In the genomic region with DNA sequence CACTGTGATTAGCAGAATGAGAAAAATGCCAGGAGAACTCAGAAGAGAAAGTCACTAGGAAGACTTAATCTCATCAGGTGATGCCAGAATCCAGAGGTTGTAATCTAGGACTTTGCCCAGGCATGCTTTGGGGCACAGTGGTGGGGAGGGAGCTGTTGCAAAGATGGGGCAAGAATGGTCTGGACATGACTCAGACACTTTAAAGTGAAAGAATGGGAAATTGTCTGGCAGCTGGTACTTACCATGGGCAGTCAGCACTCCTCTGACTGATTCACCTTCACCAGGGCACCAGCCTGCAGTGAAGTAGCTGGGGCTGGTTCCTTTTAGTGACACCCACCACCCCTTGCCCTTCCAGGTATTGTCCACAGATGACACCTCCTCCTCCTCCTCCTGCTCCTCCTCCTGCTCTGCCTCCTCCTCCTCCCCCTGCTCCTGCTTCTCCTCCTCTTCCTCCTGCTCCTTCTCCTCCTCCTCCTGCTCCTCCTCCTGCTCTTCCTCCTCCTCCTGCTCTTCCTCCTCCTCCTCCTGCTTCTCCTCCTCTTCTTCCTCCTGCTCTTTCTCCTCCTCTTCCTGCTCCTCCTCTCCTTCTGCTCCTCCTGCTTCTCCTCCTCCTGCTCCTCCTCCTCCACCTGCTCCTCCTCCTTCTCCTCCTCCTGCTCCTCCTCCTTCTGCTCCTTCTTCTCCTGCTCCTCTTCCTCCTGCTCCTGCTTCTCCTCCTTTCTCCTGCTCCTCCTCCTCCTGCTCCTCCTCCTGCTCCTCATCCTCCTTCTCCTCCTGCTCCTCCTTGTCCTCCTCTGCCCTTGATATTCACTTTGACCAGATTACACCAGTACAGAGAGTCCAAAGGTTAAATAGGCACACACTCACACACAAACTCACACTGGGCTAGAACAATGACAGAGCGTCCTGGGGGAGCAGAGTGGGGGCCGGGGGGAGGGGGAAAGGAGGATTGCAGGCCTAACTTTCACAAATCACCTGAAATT, we compare ENCODE assay signal across 1 cellular context.
TF ChIP-seq lines count a peak whose summit lies in the region.

Gene CHD9NB (minus strand): TSS at position 379 of the 983 bp plus-strand sequence. CDS start 8,739 bp downstream, outside the sequence.

TF ChIP-seq in HepG2, 621 proteins besides CTCF, POLR2A, EP300 and RAD21 (continued from another document and continues in another):
- TF ChIP-seq, protein P1, sequence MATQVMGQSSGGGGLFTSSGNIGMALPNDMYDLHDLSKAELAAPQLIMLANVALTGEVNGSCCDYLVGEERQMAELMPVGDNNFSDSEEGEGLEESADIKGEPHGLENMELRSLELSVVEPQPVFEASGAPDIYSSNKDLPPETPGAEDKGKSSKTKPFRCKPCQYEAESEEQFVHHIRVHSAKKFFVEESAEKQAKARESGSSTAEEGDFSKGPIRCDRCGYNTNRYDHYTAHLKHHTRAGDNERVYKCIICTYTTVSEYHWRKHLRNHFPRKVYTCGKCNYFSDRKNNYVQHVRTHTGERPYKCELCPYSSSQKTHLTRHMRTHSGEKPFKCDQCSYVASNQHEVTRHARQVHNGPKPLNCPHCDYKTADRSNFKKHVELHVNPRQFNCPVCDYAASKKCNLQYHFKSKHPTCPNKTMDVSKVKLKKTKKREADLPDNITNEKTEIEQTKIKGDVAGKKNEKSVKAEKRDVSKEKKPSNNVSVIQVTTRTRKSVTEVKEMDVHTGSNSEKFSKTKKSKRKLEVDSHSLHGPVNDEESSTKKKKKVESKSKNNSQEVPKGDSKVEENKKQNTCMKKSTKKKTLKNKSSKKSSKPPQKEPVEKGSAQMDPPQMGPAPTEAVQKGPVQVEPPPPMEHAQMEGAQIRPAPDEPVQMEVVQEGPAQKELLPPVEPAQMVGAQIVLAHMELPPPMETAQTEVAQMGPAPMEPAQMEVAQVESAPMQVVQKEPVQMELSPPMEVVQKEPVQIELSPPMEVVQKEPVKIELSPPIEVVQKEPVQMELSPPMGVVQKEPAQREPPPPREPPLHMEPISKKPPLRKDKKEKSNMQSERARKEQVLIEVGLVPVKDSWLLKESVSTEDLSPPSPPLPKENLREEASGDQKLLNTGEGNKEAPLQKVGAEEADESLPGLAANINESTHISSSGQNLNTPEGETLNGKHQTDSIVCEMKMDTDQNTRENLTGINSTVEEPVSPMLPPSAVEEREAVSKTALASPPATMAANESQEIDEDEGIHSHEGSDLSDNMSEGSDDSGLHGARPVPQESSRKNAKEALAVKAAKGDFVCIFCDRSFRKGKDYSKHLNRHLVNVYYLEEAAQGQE (IDR thresholded peaks at IDR 0.05; ENCODE audit: borderline replicate concordance in 1 of 2, low read depth in 1 of 2, low read length in 2 of 2) = no peak
- TF ChIP-seq HNRNPLL (IDR thresholded peaks at IDR 0.05; ENCODE audit: low read depth, low read length, poor library complexity, severe bottlenecking) = no peak
- no peak for TF ChIP-seq MXD4 (CRISPR knock-in tag; IDR thresholded peaks at IDR 0.05)
- no peak for TF ChIP-seq CBFB (CRISPR knock-in tag; IDR thresholded peaks at IDR 0.05)
- no peak for TF ChIP-seq ARID2 (CRISPR knock-in tag; IDR thresholded peaks at IDR 0.05; ENCODE audit: borderline replicate concordance)
- TF ChIP-seq SIN3B (IDR thresholded peaks at IDR 0.05; ENCODE audit: low read length) = no peak
- TF ChIP-seq WIZ (CRISPR knock-in tag; IDR thresholded peaks at IDR 0.05) = no peak; the same call in 1 of the 2 replicates
- TF ChIP-seq SP140L (CRISPR knock-in tag; IDR thresholded peaks at IDR 0.05; ENCODE audit: borderline replicate concordance) = no peak
- TF ChIP-seq, protein P2, sequence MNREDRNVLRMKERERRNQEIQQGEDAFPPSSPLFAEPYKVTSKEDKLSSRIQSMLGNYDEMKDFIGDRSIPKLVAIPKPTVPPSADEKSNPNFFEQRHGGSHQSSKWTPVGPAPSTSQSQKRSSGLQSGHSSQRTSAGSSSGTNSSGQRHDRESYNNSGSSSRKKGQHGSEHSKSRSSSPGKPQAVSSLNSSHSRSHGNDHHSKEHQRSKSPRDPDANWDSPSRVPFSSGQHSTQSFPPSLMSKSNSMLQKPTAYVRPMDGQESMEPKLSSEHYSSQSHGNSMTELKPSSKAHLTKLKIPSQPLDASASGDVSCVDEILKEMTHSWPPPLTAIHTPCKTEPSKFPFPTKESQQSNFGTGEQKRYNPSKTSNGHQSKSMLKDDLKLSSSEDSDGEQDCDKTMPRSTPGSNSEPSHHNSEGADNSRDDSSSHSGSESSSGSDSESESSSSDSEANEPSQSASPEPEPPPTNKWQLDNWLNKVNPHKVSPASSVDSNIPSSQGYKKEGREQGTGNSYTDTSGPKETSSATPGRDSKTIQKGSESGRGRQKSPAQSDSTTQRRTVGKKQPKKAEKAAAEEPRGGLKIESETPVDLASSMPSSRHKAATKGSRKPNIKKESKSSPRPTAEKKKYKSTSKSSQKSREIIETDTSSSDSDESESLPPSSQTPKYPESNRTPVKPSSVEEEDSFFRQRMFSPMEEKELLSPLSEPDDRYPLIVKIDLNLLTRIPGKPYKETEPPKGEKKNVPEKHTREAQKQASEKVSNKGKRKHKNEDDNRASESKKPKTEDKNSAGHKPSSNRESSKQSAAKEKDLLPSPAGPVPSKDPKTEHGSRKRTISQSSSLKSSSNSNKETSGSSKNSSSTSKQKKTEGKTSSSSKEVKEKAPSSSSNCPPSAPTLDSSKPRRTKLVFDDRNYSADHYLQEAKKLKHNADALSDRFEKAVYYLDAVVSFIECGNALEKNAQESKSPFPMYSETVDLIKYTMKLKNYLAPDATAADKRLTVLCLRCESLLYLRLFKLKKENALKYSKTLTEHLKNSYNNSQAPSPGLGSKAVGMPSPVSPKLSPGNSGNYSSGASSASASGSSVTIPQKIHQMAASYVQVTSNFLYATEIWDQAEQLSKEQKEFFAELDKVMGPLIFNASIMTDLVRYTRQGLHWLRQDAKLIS (CRISPR knock-in tag; IDR thresholded peaks at IDR 0.05) = no peak
- TF ChIP-seq, protein P3, sequence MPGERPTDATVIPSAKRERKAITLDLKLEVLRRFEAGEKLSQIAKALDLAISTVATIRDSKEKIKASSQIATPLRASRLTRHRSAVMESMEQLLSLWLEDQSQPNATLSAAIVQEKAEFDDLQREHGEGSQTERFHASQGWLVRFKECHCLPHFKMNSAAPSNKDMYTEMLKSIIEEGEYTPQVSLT (CRISPR knock-in tag; IDR thresholded peaks at IDR 0.05; ENCODE audit: borderline replicate concordance, low read depth) = no peak
- no peak for TF ChIP-seq ADNP (CRISPR knock-in tag; IDR thresholded peaks at IDR 0.05)
- no peak for TF ChIP-seq ZNF629 (CRISPR knock-in tag; conservative IDR thresholded peaks at IDR 0.05)
- no peak for TF ChIP-seq ZNF766 (CRISPR knock-in tag; IDR thresholded peaks at IDR 0.05; ENCODE audit: borderline replicate concordance)
- no peak for TF ChIP-seq ZNF670 (CRISPR knock-in tag; IDR thresholded peaks at IDR 0.05; ENCODE audit: borderline replicate concordance)
- TF ChIP-seq, protein P4, sequence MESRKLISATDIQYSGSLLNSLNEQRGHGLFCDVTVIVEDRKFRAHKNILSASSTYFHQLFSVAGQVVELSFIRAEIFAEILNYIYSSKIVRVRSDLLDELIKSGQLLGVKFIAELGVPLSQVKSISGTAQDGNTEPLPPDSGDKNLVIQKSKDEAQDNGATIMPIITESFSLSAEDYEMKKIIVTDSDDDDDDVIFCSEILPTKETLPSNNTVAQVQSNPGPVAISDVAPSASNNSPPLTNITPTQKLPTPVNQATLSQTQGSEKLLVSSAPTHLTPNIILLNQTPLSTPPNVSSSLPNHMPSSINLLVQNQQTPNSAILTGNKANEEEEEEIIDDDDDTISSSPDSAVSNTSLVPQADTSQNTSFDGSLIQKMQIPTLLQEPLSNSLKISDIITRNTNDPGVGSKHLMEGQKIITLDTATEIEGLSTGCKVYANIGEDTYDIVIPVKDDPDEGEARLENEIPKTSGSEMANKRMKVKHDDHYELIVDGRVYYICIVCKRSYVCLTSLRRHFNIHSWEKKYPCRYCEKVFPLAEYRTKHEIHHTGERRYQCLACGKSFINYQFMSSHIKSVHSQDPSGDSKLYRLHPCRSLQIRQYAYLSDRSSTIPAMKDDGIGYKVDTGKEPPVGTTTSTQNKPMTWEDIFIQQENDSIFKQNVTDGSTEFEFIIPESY (CRISPR knock-in tag; IDR thresholded peaks at IDR 0.05) = no peak
- TF ChIP-seq HNRNPL (IDR thresholded peaks at IDR 0.05; ENCODE audit: low read depth, low read length) = peak; percentile 58; the same call in 1 of the 2 replicates
- peak; percentile 66; the same call in 1 of the 2 replicates for TF ChIP-seq ZNF646 (CRISPR knock-in tag; IDR thresholded peaks at IDR 0.05)
- no peak for TF ChIP-seq ZNF703 (CRISPR knock-in tag; IDR thresholded peaks at IDR 0.05; ENCODE audit: borderline replicate concordance)
- TF ChIP-seq HOXA9 (CRISPR knock-in tag; IDR thresholded peaks at IDR 0.05; ENCODE audit: borderline replicate concordance) = 0 out of 2 replicates have a peak, but pooled peaks have one; percentile 49
- TF ChIP-seq POGZ (CRISPR knock-in tag; IDR thresholded peaks at IDR 0.05) = no peak
- TF ChIP-seq, protein P5, sequence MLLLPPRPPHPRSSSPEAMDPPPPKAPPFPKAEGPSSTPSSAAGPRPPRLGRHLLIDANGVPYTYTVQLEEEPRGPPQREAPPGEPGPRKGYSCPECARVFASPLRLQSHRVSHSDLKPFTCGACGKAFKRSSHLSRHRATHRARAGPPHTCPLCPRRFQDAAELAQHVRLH (CRISPR knock-in tag; IDR thresholded peaks at IDR 0.05; ENCODE audit: borderline replicate concordance, low read depth) = no peak
- TF ChIP-seq TP53 (CRISPR knock-in tag; conservative IDR thresholded peaks at IDR 0.05) = peak; percentile 94
- TF ChIP-seq ZNF180 (CRISPR knock-in tag; IDR thresholded peaks at IDR 0.05; ENCODE audit: borderline replicate concordance, low read depth) = no peak
- no peak for TF ChIP-seq ZBTB20 (CRISPR knock-in tag; IDR thresholded peaks at IDR 0.05; ENCODE audit: borderline replicate concordance, low read depth)
- peak; percentile 79 for TF ChIP-seq HNF4G (IDR thresholded peaks at IDR 0.05; ENCODE audit: borderline replicate concordance, low read depth, low read length)
- TF ChIP-seq HNF4G (CRISPR knock-in tag; IDR thresholded peaks at IDR 0.05; ENCODE audit: borderline replicate concordance, low read depth) = no peak
- no peak for TF ChIP-seq SP1 (IDR thresholded peaks at IDR 0.05)
- peak; percentile 18; the same call in 1 of the 2 replicates for TF ChIP-seq SP1 (CRISPR knock-in tag; IDR thresholded peaks at IDR 0.05)
- TF ChIP-seq, protein P6, sequence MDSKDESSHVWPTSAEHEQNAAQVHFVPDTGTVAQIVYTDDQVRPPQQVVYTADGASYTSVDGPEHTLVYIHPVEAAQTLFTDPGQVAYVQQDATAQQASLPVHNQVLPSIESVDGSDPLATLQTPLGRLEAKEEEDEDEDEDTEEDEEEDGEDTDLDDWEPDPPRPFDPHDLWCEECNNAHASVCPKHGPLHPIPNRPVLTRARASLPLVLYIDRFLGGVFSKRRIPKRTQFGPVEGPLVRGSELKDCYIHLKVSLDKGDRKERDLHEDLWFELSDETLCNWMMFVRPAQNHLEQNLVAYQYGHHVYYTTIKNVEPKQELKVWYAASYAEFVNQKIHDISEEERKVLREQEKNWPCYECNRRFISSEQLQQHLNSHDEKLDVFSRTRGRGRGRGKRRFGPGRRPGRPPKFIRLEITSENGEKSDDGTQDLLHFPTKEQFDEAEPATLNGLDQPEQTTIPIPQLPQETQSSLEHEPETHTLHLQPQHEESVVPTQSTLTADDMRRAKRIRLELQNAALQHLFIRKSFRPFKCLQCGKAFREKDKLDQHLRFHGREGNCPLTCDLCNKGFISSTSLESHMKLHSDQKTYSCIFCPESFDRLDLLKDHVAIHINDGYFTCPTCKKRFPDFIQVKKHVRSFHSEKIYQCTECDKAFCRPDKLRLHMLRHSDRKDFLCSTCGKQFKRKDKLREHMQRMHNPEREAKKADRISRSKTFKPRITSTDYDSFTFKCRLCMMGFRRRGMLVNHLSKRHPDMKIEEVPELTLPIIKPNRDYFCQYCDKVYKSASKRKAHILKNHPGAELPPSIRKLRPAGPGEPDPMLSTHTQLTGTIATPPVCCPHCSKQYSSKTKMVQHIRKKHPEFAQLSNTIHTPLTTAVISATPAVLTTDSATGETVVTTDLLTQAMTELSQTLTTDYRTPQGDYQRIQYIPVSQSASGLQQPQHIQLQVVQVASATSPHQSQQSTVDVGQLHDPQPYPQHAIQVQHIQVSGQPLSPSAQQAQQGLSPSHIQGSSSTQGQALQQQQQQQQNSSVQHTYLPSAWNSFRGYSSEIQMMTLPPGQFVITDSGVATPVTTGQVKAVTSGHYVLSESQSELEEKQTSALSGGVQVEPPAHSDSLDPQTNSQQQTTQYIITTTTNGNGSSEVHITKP (CRISPR knock-in tag; IDR thresholded peaks at IDR 0.05; ENCODE audit: low read depth) = 0 out of 2 replicates have a peak, but pooled peaks have one; percentile 13
